In genomic region chr10:30534465-30535144, GRCh38 we compare ENCODE assay signal across 8 cellular contexts.
DNase-seq lines count a peak whose midpoint lies in the region; ATAC-seq and TF ChIP-seq lines count a peak whose summit lies in the region.

No MANE protein-coding gene starts in this region.

- peak in 10 of 14 donors; percentile 3 to 47 (median 21) for DNase-seq in C1 segment of cervical spinal cord (lab: John Stamatoyannopoulos, UW)
- DNase-seq in NCI-H345 (lab: John Stamatoyannopoulos, UW), result peak; percentile 63
- peak; percentile 66 to 67 for DNase-seq in activated CD4-positive, alpha-beta T cell treated with anti-CD3 and anti-CD28 coated beads, Interleukin-2, amount 50 U/mL, for 4 hours
- peak; percentile 73 to 78 for DNase-seq in dermis microvascular lymphatic vessel endothelial cell (ENCODE audit: low read depth in 2 of 2)
- peak; percentile 74 for DNase-seq in lung (ENCODE audit: low spot score)
- peak; percentile 59 for DNase-seq in stimulated activated CD8-positive, alpha-beta memory T cell treated with anti-CD3 and anti-CD28 coated beads, Interleukin-15, amount 100 ng/mL, for 1 hour (ENCODE audit: low read depth)

- ATAC-seq in GM21717 (IDR thresholded peaks at IDR 0.05; ENCODE audit: unreplicated experiment) (peak; percentile 49), lung (ENCODE audit: insufficient read depth, low FRiP score) (peak; percentile 70), GM21619 (IDR thresholded peaks at IDR 0.05; ENCODE audit: unreplicated experiment) (no peak)

- no peak overlapping the region for H3K27ac ChIP-seq in lung (ENCODE audit: low read depth in 1 of 2, low read length in 1 of 2)

- H3K4me3 ChIP-seq in lung, result no peak overlapping the region

- H3K36me3 ChIP-seq in lung (ENCODE audit: control insufficient read depth in 2 of 2, insufficient read depth in 2 of 2, low read length in 2 of 2), result no peaks in the 10 kb centered on the region

- TF ChIP-seq CTCF in lung (IDR thresholded peaks at IDR 0.05; ENCODE audit: control extremely low read depth, extremely low read depth), result peak; percentile 92

- peaks cover 0 to 2% of the 10 kb centered on the region in 2 donors for H3K9me3 ChIP-seq in lung (ENCODE audit: control insufficient read depth in 2 of 2, insufficient read depth in 1 of 2, low read length in 1 of 2)

- WGBS in lung, 2 donors, result 28 to 29% methylated on average over 20 of the region's 20 CpGs

- H3K27me3 ChIP-seq in lung (ENCODE audit: control insufficient read depth, insufficient read depth), result no peaks in the 10 kb centered on the region

- H3K4me1 ChIP-seq in lung (ENCODE audit: control insufficient read depth in 2 of 2, insufficient read depth in 2 of 2, low read length in 2 of 2), result peaks cover 3 to 9% of the 10 kb centered on the region in 2 donors

Comparison
In these comparisons a context has a peak if more than half of its experiments do, and no peak if none do; other contexts are left out.
1. DNase-seq: peak in every context shown above with its lines; median percentile 76 in dermis microvascular lymphatic vessel endothelial cell; 74 in lung; 66 in activated CD4-positive, alpha-beta T cell treated with anti-CD3 and anti-CD28 coated beads, Interleukin-2, amount 50 U/mL, for 4 hours; 63 in NCI-H345; 59 in stimulated activated CD8-positive, alpha-beta memory T cell treated with anti-CD3 and anti-CD28 coated beads, Interleukin-15, amount 100 ng/mL, for 1 hour; 21 in C1 segment of cervical spinal cord.